In genomic region chr11:125082611-125083311, GRCh38 we compare ENCODE assay signal across 13 cellular contexts. TPM values are rescaled to one million over a fixed set of nuclear protein-coding genes. Genes with fewer than 3 reads are reported as not detected.
DNase-seq lines count a peak whose midpoint lies in the region; ATAC-seq lines count a peak whose summit lies in the region.
"Had no signal": no experiment of that assay in that cellular context is flagged by ENCODE, and none has a peak within 500 bp of the region (broad histone marks: within the 10 kb centered on the region; RNA-seq: fewer than 3 reads in every experiment).

No MANE protein-coding gene starts in this region.

- H3K9me3 ChIP-seq in GM23248 (ENCODE audit: low read depth), result no peaks in the 10 kb centered on the region
- H3K9me3 ChIP-seq: sigmoid colon had no signal

- no peaks in the 10 kb centered on the region for H3K4me1 Mint-ChIP-seq in T-cell

- no peak overlapping the region for H3K4me3 ChIP-seq in GM23248
- H3K4me3 ChIP-seq in skin epidermis, result no peak overlapping the region
- H3K4me3 ChIP-seq: sigmoid colon had no signal

- in situ Hi-C loops in GM23248 (cut with MboI), result loop anchor here (10.0 kb wide), 1 partner anchor 262 kb away; no protein-coding TSS in a partner anchor
- in situ Hi-C loops in SK-MEL-5 (cut with HindIII; ENCODE audit: low pct_unique_long_range_greater_than_20kb, low sequenced_read_pairs), result no loop called here

- DNase-seq in GM23248, result peak; percentile 94
- peak; percentile 61 for DNase-seq in SK-MEL-5 (ENCODE audit: low read depth, low spot score)
- peak; percentile 37 for DNase-seq in fibroblast of peridontal ligament (ENCODE audit: extremely low read depth)
- no peak for DNase-seq in T-cell
- DNase-seq in stimulated activated naive CD4-positive, alpha-beta T cell (lab: John Stamatoyannopoulos, UW), result no peak
- no peak for DNase-seq in stimulated activated naive CD8-positive, alpha-beta T cell treated with anti-CD3 and anti-CD28 coated beads, Interleukin-15, Interleukin-2, amounts not matched to agents 100 U/mL and 50 U/mL, for 24 hours
- DNase-seq: left ventricle myocardium superior, NCI-H82, sigmoid colon had no signal

- no peaks in the 10 kb centered on the region for H3K79me2 ChIP-seq in GM23248 (ENCODE audit: insufficient read depth)

- H3K4me1 ChIP-seq in GM23248 (ENCODE audit: insufficient read depth), result peaks cover 13% of the 10 kb centered on the region
- H3K4me1 ChIP-seq: sigmoid colon had no signal

- no peak overlapping the region for H3K27ac Mint-ChIP-seq in T-cell
- H3K27ac Mint-ChIP-seq: stimulated activated naive CD8-positive, alpha-beta T cell treated with anti-CD3 and anti-CD28 coated beads, Interleukin-15, Interleukin-2, amounts not matched to agents 100 ng/mL and 50 ng/mL, for 24 hours had no signal

- H3K27me3 Mint-ChIP-seq in T-cell, result peaks cover 6 to 17% of the 10 kb centered on the region in 2 donors

- H3K27me3 ChIP-seq in GM23248 (replicated peaks; ENCODE audit: insufficient read depth), result no peaks in the 10 kb centered on the region

- no peaks in the 10 kb centered on the region for H3K36me3 Mint-ChIP-seq in T-cell

- H3K27ac ChIP-seq in GM23248 (peak overlapping the region; percentile 72), skin epidermis (peak overlapping the region in 16 of 21 experiments; percentile 5 to 74 (median 54))
- H3K27ac ChIP-seq: sigmoid colon had no signal

- no peaks in the 10 kb centered on the region for H3K9me2 ChIP-seq in GM23248 (ENCODE audit: insufficient read depth)

- CTCF ChIA-PET in T-cell (lab: Charles Lee), result interaction anchor here in 1 of 2 donors (0.6 to 0.9 kb wide), 2 partner anchors 57 to 272 kb away, joined by 3 to 7 read pairs; no protein-coding TSS in a partner anchor

- no peaks in the 10 kb centered on the region for H3K9me3 Mint-ChIP-seq in T-cell
- H3K9me3 Mint-ChIP-seq: stimulated activated naive CD8-positive, alpha-beta T cell treated with anti-CD3 and anti-CD28 coated beads, Interleukin-15, Interleukin-2, amounts not matched to agents 100 ng/mL and 50 ng/mL, for 24 hours had no signal

- WGBS in GM23248 (ENCODE audit: low coverage in 1 of 2, low lambda C conversion rate in 2 of 2, missing lambda C conversion rate in 2 of 2), 2 experiments, result 53 to 54% methylated on average over 10 of the region's 10 CpGs

- no peaks in the 10 kb centered on the region for H4K20me1 ChIP-seq in GM23248 (ENCODE audit: insufficient read depth)

- ATAC-seq in T-cell (replicated peaks in 1 of 4) (no peak), GM18519 (IDR thresholded peaks at IDR 0.05; ENCODE audit: low FRiP score, unreplicated experiment) (no peak)
- ATAC-seq in stimulated activated naive CD8-positive, alpha-beta T cell treated with anti-CD3 and anti-CD28 coated beads, Interleukin-15, Interleukin-2, amounts not matched to agents 100 U/mL and 50 U/mL, for 24 hours, result no peak
- ATAC-seq: left ventricle myocardium superior had no signal

- peak overlapping the region; percentile 55 for H2AFZ ChIP-seq in GM23248

- H3F3A ChIP-seq in GM23248 (ENCODE audit: insufficient read depth), result no peaks in the 10 kb centered on the region

- H3K9ac ChIP-seq in GM23248, result no peak overlapping the region; the same call in 1 of the 2 replicates

- POLR2A ChIA-PET in T-cell (lab: Charles Lee), result no interaction called here

- H3K36me3 ChIP-seq in GM23248 (ENCODE audit: low read depth), result no peaks in the 10 kb centered on the region
- H3K36me3 ChIP-seq: sigmoid colon had no signal

- no peak overlapping the region for H3K4me3 Mint-ChIP-seq in T-cell
- H3K4me3 Mint-ChIP-seq: stimulated activated naive CD8-positive, alpha-beta T cell treated with anti-CD3 and anti-CD28 coated beads, Interleukin-15, Interleukin-2, amounts not matched to agents 100 ng/mL and 50 ng/mL, for 24 hours had no signal

- H3K4me2 ChIP-seq in GM23248 (ENCODE audit: unreplicated experiment), result no peak overlapping the region

RNA-seq across cellular contexts. Expression of gene SLC37A2, which starts 19.7 kb away (rescaled TPM):
- total RNA-seq in GM23248 (2014; rRNA removed; shearing (Covaris generic)), result 2.6 and 5.2 TPM in 2 replicates
- polyA plus RNA-seq in GM23248 (2016; fragmentation: Nextera tagmentation; extraction: Ambion mirVana), result 1.2 and 1.7 TPM in 2 replicates
- 184 TPM in 2 replicates for total RNA-seq in SK-MEL-5 (2014; rRNA removed; shearing (Covaris generic))
- polyA plus RNA-seq in SK-MEL-5 (2015; cell fraction: cytosol; rRNA removed), result 157 and 194 TPM in 2 replicates
- 207 and 219 TPM in 2 replicates for polyA plus RNA-seq in SK-MEL-5 (2015; cell fraction: nucleus; rRNA removed)
- 1 to 10 TPM in 3 of 5 donors, under 1 TPM in 2; 0.14 to 1.5 (median 1.1) TPM for total RNA-seq in T-cell
- total RNA-seq: G401 had no signal

RNA-seq across cellular contexts. Expression of gene TMEM218, which starts 28.7 kb away (rescaled TPM):
- 31.9 and 44.9 TPM in 2 replicates for total RNA-seq in GM23248 (2014; rRNA removed; shearing (Covaris generic))
- polyA plus RNA-seq in GM23248 (2016; fragmentation: Nextera tagmentation; extraction: Ambion mirVana), result 30.1 and 32.8 TPM in 2 replicates
- total RNA-seq in SK-MEL-5 (2014; rRNA removed; shearing (Covaris generic)), result 26.9 and 33.8 TPM in 2 replicates
- polyA plus RNA-seq in SK-MEL-5 (2015; cell fraction: cytosol; rRNA removed), result 22.6 and 22.7 TPM in 2 replicates
- polyA plus RNA-seq in SK-MEL-5 (2015; cell fraction: nucleus; rRNA removed), result 77.0 and 94.5 TPM in 2 replicates
- 10 to 100 TPM; 10.3 to 18.9 (median 14.8) TPM for total RNA-seq in T-cell

Comparison
In these comparisons a context has a peak if more than half of its experiments do, and no peak if none do; other contexts are left out.
1. DNase-seq: peak in GM23248 (single experiment), SK-MEL-5 (single experiment) and fibroblast of peridontal ligament (single experiment); none in T-cell (0 of 34), stimulated activated naive CD4-positive, alpha-beta T cell (0 of 6) and stimulated activated naive CD8-positive, alpha-beta T cell treated with anti-CD3 and anti-CD28 coated beads, Interleukin-15, Interleukin-2, amounts not matched to agents 100 U/mL and 50 U/mL, for 24 hours (single experiment).
2. RNA of gene SLC37A2, which starts 19.7 kb away (total RNA-seq): 184 TPM in SK-MEL-5; 2.6 to 5.2 TPM in GM23248 and 0.14 to 1.5 TPM in T-cell; every median in the first group is over 10 times any median in the second.